In the genomic region with DNA sequence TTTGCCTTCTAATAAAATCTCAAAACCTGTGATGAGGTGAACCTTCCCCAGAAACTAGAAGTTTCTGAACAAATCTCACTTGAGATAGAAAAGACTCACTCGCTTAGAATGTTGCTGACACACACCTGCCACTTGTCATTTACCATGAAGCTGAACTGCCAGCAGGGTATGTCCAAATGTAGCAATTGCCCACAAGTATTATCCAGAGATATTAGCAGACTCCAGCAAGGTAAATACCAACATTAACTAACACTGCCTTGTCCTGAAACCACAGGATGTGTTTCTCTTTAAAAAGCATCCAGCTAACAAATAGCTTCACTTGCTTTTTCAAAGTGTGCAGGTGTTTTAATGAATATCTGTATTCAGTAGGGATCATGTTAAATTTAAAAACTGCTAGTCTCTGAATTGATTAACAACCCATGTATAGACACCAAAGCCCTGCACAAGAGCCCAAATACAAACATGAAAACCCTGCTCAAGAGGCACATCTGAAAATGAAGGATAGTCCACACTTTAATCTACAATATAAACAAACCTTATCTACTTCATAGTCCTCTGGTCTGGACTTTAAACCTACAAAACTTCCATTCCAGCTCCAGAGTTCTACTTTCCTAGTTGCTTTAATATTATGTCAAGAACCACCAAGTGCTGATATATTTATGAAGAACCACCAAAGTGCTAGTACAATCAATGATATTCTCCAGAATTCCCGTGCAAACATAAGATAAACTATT, we compare ENCODE assay signal across 43 cellular contexts. TPM values are rescaled to one million over a fixed set of nuclear protein-coding genes. Genes with fewer than 3 reads are reported as not detected.
"Had no signal": no experiment of that assay in that cellular context is flagged by ENCODE, and none has a peak within 500 bp of the region (broad histone marks: within the 10 kb centered on the region; RNA-seq: fewer than 3 reads in every experiment).

No MANE protein-coding gene starts in this region.

- H3K4me1 ChIP-seq: adrenal gland, SJCRH30 had no signal

- H3K27ac Mint-ChIP-seq: activated CD4-positive, alpha-beta memory T cell treated with anti-CD3 and anti-CD28 coated beads, Interleukin-2, amount 10 ng/mL, durations not matched to agents 7 days and 5 days; activated CD8-positive, alpha-beta memory T cell treated with anti-CD3 and anti-CD28 coated beads, Interleukin-2, amount 10 ng/mL, durations not matched to agents 7 days and 5 days; activated naive CD4-positive, alpha-beta T cell treated with anti-CD3 and anti-CD28 coated beads, Interleukin-2, amount 50 U/mL, for 24 hours; activated naive CD8-positive, alpha-beta T cell treated with anti-CD3 and anti-CD28 coated beads, Interleukin-2, amount 10 ng/mL, durations not matched to agents 7 days and 5 days; activated T-helper 17 cell treated with anti-CD3 and anti-CD28 coated beads, Interleukin-2, amount 50 U/mL, for 72 hours; brain had no signal

- H3K27me3 Mint-ChIP-seq: activated CD8-positive, alpha-beta memory T cell treated with anti-CD3 and anti-CD28 coated beads, Interleukin-2, amount 10 ng/mL, durations not matched to agents 7 days and 5 days; brain had no signal

- H3K4me3 Mint-ChIP-seq: activated CD4-positive, alpha-beta memory T cell treated with anti-CD3 and anti-CD28 coated beads, Interleukin-2, amount 10 ng/mL, durations not matched to agents 7 days and 5 days; activated CD8-positive, alpha-beta memory T cell treated with anti-CD3 and anti-CD28 coated beads, Interleukin-2, amount 10 ng/mL, durations not matched to agents 7 days and 5 days; activated naive CD4-positive, alpha-beta T cell treated with anti-CD3 and anti-CD28 coated beads, Interleukin-2, amount 50 U/mL, for 24 hours; activated naive CD8-positive, alpha-beta T cell treated with anti-CD3 and anti-CD28 coated beads, Interleukin-2, amount 10 ng/mL, durations not matched to agents 7 days and 5 days; activated T-helper 17 cell treated with anti-CD3 and anti-CD28 coated beads, Interleukin-2, amount 50 U/mL, for 72 hours; brain had no signal

- H3K36me3 ChIP-seq: adrenal gland, SJCRH30, WERI-Rb-1 had no signal

- H3K4me1 Mint-ChIP-seq: activated CD4-positive, alpha-beta memory T cell treated with anti-CD3 and anti-CD28 coated beads, Interleukin-2, amount 10 ng/mL, durations not matched to agents 7 days and 5 days; activated CD8-positive, alpha-beta memory T cell treated with anti-CD3 and anti-CD28 coated beads, Interleukin-2, amount 10 ng/mL, durations not matched to agents 7 days and 5 days; activated naive CD4-positive, alpha-beta T cell treated with anti-CD3 and anti-CD28 coated beads, Interleukin-2, amount 50 U/mL, for 24 hours; activated naive CD8-positive, alpha-beta T cell treated with anti-CD3 and anti-CD28 coated beads, Interleukin-2, amount 10 ng/mL, durations not matched to agents 7 days and 5 days; activated T-helper 17 cell treated with anti-CD3 and anti-CD28 coated beads, Interleukin-2, amount 50 U/mL, for 72 hours; brain had no signal

- H3K27me3 ChIP-seq: adrenal gland had no signal

- H3K27ac ChIP-seq: adrenal gland, SJCRH30, SK-N-MC, WERI-Rb-1 had no signal

- H3K36me3 Mint-ChIP-seq: activated CD8-positive, alpha-beta memory T cell treated with anti-CD3 and anti-CD28 coated beads, Interleukin-2, amount 10 ng/mL, durations not matched to agents 7 days and 5 days; activated naive CD4-positive, alpha-beta T cell treated with anti-CD3 and anti-CD28 coated beads, Interleukin-2, amount 50 U/mL, for 24 hours; activated naive CD8-positive, alpha-beta T cell treated with anti-CD3 and anti-CD28 coated beads, Interleukin-2, amount 10 ng/mL, durations not matched to agents 7 days and 5 days; brain had no signal

- H3K9me3 ChIP-seq: adrenal gland, SJCRH30 had no signal

- ATAC-seq: activated CD8-positive, alpha-beta memory T cell treated with anti-CD3 and anti-CD28 coated beads, Interleukin-2, amount 10 ng/mL, durations not matched to agents 7 days and 5 days; activated T-helper 17 cell treated with anti-CD3 and anti-CD28 coated beads, Interleukin-2, amount 50 U/mL, for 72 hours had no signal

- H3K4me3 ChIP-seq: adrenal gland, SJCRH30, SK-N-MC had no signal

- H3K9me3 Mint-ChIP-seq: activated CD4-positive, alpha-beta memory T cell treated with anti-CD3 and anti-CD28 coated beads, Interleukin-2, amount 10 ng/mL, durations not matched to agents 7 days and 5 days; activated naive CD4-positive, alpha-beta T cell treated with anti-CD3 and anti-CD28 coated beads, Interleukin-2, amount 50 U/mL, for 24 hours; activated naive CD8-positive, alpha-beta T cell treated with anti-CD3 and anti-CD28 coated beads, Interleukin-2, amount 10 ng/mL, durations not matched to agents 7 days and 5 days; activated T-helper 17 cell treated with anti-CD3 and anti-CD28 coated beads, Interleukin-2, amount 50 U/mL, for 72 hours had no signal

- DNase-seq: activated CD4-positive, alpha-beta memory T cell treated with anti-CD3 and anti-CD28 coated beads, Interleukin-2, amount 10 ng/mL, durations not matched to agents 7 days and 5 days; activated CD4-positive, alpha-beta T cell treated with anti-CD3 and anti-CD28 coated beads for 1 hour; activated CD4-positive, alpha-beta T cell treated with anti-CD3 and anti-CD28 coated beads for 48 hours; activated CD4-positive, CD25-positive, alpha-beta regulatory T cell; activated CD8-positive, alpha-beta memory T cell treated with anti-CD3 and anti-CD28 coated beads for 24 hours; activated CD8-positive, alpha-beta memory T cell treated with anti-CD3 and anti-CD28 coated beads, Interleukin-2, amount 10 ng/mL, durations not matched to agents 7 days and 5 days; activated CD8-positive, alpha-beta memory T cell treated with anti-CD3 and anti-CD28 coated beads, Interleukin-2, amount 50 U/mL, for 48 hours; activated gamma-delta T cell; activated naive CD4-positive, alpha-beta T cell treated with Interleukin-2 at 50 U/mL for 16 hours; activated naive CD8-positive, alpha-beta T cell treated with anti-CD3 and anti-CD28 coated beads, Interleukin-2, amount 10 ng/mL, durations not matched to agents 7 days and 5 days; activated T-cell treated with anti-CD3 and anti-CD28 coated beads, Interleukin-2, amount 50 U/mL, for 48 hours; adrenal gland; caudate nucleus; cerebellar nuclear complex; Karpas-422; KBM-7; NCI-H1048; NCI-H1105 treated with DMSO at 0.1 percent for 48 hours; NCI-H146; NCI-H187; NCI-H2029 treated with DMSO at 0.1 percent for 48 hours; NCI-H2107; NCI-H2171 treated with DMSO at 0.1 percent for 48 hours; NCI-H226; NCI-H446 treated with DMSO at 0.1 percent for 48 hours; NCI-H524; NCI-H69; NCI-H82; SHP77; SJCRH30; T1000; WERI-Rb-1 had no signal

RNA-seq across cellular contexts. Expression of gene KRTAP8-1, which starts 19.3 kb away (rescaled TPM):
- total RNA-seq: activated CD4-positive, alpha-beta memory T cell treated with anti-CD3 and anti-CD28 coated beads, Interleukin-2, amount 10 ng/mL, durations not matched to agents 7 days and 5 days; activated CD8-positive, alpha-beta memory T cell treated with anti-CD3 and anti-CD28 coated beads, Interleukin-2, amount 10 ng/mL, durations not matched to agents 7 days and 5 days; activated naive CD8-positive, alpha-beta T cell treated with anti-CD3 and anti-CD28 coated beads, Interleukin-2, amount 10 ng/mL, durations not matched to agents 7 days and 5 days; activated T-helper 17 cell treated with anti-CD3 and anti-CD28 coated beads, Interleukin-2, amount 50 U/mL, for 72 hours; adrenal gland; astrocyte; bronchial epithelial cell; MCF 10A; OCI-LY7; RPMI7951; SJCRH30; T-helper 1 cell treated with Interleukin-12 subunit alpha and Interleukin-12 subunit beta and Interleukin-4 antibody, amounts not matched to agents 30 ng/mL and 1 ng/mL, for 36 hours; T-helper 2 cell treated with Interferon-gamma antibody and Interleukin-4, amounts not matched to agents 100 ng/mL and 5 ng/mL, for 36 hours had no signal
- polyA plus RNA-seq: adrenal gland had no signal

RNA-seq across cellular contexts. Expression of gene KRTAP7-1, which starts 35.8 kb away (rescaled TPM):
- total RNA-seq: activated CD4-positive, alpha-beta memory T cell treated with anti-CD3 and anti-CD28 coated beads, Interleukin-2, amount 10 ng/mL, durations not matched to agents 7 days and 5 days; activated CD8-positive, alpha-beta memory T cell treated with anti-CD3 and anti-CD28 coated beads, Interleukin-2, amount 10 ng/mL, durations not matched to agents 7 days and 5 days; activated naive CD8-positive, alpha-beta T cell treated with anti-CD3 and anti-CD28 coated beads, Interleukin-2, amount 10 ng/mL, durations not matched to agents 7 days and 5 days; activated T-helper 17 cell treated with anti-CD3 and anti-CD28 coated beads, Interleukin-2, amount 50 U/mL, for 72 hours; adrenal gland; astrocyte; bronchial epithelial cell; MCF 10A; OCI-LY7; RPMI7951; SJCRH30; T-helper 1 cell treated with Interleukin-12 subunit alpha and Interleukin-12 subunit beta and Interleukin-4 antibody, amounts not matched to agents 30 ng/mL and 1 ng/mL, for 36 hours; T-helper 2 cell treated with Interferon-gamma antibody and Interleukin-4, amounts not matched to agents 100 ng/mL and 5 ng/mL, for 36 hours had no signal
- polyA plus RNA-seq: adrenal gland had no signal

RNA-seq across cellular contexts. Expression of gene KRTAP21-1, which starts 38.5 kb away (rescaled TPM):
- total RNA-seq: activated CD4-positive, alpha-beta memory T cell treated with anti-CD3 and anti-CD28 coated beads, Interleukin-2, amount 10 ng/mL, durations not matched to agents 7 days and 5 days; activated CD8-positive, alpha-beta memory T cell treated with anti-CD3 and anti-CD28 coated beads, Interleukin-2, amount 10 ng/mL, durations not matched to agents 7 days and 5 days; activated naive CD8-positive, alpha-beta T cell treated with anti-CD3 and anti-CD28 coated beads, Interleukin-2, amount 10 ng/mL, durations not matched to agents 7 days and 5 days; activated T-helper 17 cell treated with anti-CD3 and anti-CD28 coated beads, Interleukin-2, amount 50 U/mL, for 72 hours; adrenal gland; astrocyte; bronchial epithelial cell; MCF 10A; OCI-LY7; RPMI7951; SJCRH30; T-helper 1 cell treated with Interleukin-12 subunit alpha and Interleukin-12 subunit beta and Interleukin-4 antibody, amounts not matched to agents 30 ng/mL and 1 ng/mL, for 36 hours; T-helper 2 cell treated with Interferon-gamma antibody and Interleukin-4, amounts not matched to agents 100 ng/mL and 5 ng/mL, for 36 hours had no signal
- polyA plus RNA-seq: adrenal gland had no signal

RNA-seq across cellular contexts. Expression of gene KRTAP21-2, which starts 46.7 kb away (rescaled TPM):
- total RNA-seq: activated CD4-positive, alpha-beta memory T cell treated with anti-CD3 and anti-CD28 coated beads, Interleukin-2, amount 10 ng/mL, durations not matched to agents 7 days and 5 days; activated CD8-positive, alpha-beta memory T cell treated with anti-CD3 and anti-CD28 coated beads, Interleukin-2, amount 10 ng/mL, durations not matched to agents 7 days and 5 days; activated naive CD8-positive, alpha-beta T cell treated with anti-CD3 and anti-CD28 coated beads, Interleukin-2, amount 10 ng/mL, durations not matched to agents 7 days and 5 days; activated T-helper 17 cell treated with anti-CD3 and anti-CD28 coated beads, Interleukin-2, amount 50 U/mL, for 72 hours; adrenal gland; astrocyte; bronchial epithelial cell; MCF 10A; OCI-LY7; RPMI7951; SJCRH30; T-helper 1 cell treated with Interleukin-12 subunit alpha and Interleukin-12 subunit beta and Interleukin-4 antibody, amounts not matched to agents 30 ng/mL and 1 ng/mL, for 36 hours; T-helper 2 cell treated with Interferon-gamma antibody and Interleukin-4, amounts not matched to agents 100 ng/mL and 5 ng/mL, for 36 hours had no signal
- polyA plus RNA-seq: adrenal gland had no signal
